25 cellular contexts compared by ENCODE assay signal in the genomic region with DNA sequence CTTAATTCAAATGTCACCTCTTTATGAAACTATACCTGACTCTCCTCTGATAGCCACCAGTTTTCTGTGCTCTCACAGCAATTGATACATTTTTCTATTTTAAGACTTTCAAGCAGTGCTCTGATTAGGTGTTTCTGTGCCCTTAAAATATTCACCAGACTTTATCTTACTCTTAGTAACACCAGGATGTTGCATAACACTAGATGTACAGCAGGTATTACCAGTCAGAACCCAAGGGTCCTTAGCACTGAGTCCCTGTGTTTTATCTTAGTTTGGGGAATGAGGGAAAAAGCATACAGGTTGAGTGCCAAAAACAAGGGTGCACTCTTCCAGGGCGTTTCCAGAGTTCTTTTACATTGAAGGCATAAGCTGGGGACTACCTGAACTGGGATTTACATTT. TPM values are rescaled to one million over a fixed set of nuclear protein-coding genes. Genes with fewer than 3 reads are reported as not detected.
DNase-seq lines count a peak whose midpoint lies in the region; ATAC-seq and TF ChIP-seq lines count a peak whose summit lies in the region.
"Had no signal": no experiment of that assay in that cellular context is flagged by ENCODE, and none has a peak within 500 bp of the region (broad histone marks: within the 10 kb centered on the region; RNA-seq: fewer than 3 reads in every experiment).

No MANE protein-coding gene starts in this region.

- DNase-seq in left ventricle myocardium inferior (no peak), heart left ventricle (no peak), memory B cell (ENCODE audit: low spot score in 2 of 2) (no peak), upper lobe of right lung (no peak), NCI-H2029 treated with DMSO at 0.1 percent for 48 hours (lab: John Stamatoyannopoulos, UW) (no peak), mesothelial cell of epicardium (ENCODE audit: low spot score in 2 of 2, unreplicated experiment in 2 of 2) (no peak)
- no peak for DNase-seq in activated naive CD8-positive, alpha-beta T cell treated with anti-CD3 and anti-CD28 coated beads, Interleukin-2, amount 50 U/mL, for 24 hours
- no peak for DNase-seq in activated CD8-positive, alpha-beta memory T cell treated with anti-CD3 and anti-CD28 coated beads, Interleukin-2, amount 50 U/mL, for 48 hours
- DNase-seq: activated CD4-positive, alpha-beta memory T cell treated with anti-CD3 and anti-CD28 coated beads for 36 hours; activated effector memory CD4-positive, alpha-beta T cell treated with anti-CD3 and anti-CD28 coated beads, Interleukin-2, amount 50 U/mL, for 16 hours; adrenal gland; BE2C; cerebellar nuclear complex; DMS153; dorsolateral prefrontal cortex; MM.1S; NCI-H2029; OCI-M1; right cardiac atrium; SK-N-SH; stimulated activated CD4-positive, alpha-beta T cell treated with anti-CD3 and anti-CD28 coated beads, Interleukin-2, amount 100 ng/mL, for 24 hours had no signal

- no peak overlapping the region for H3K4me3 Mint-ChIP-seq in activated naive CD8-positive, alpha-beta T cell treated with anti-CD3 and anti-CD28 coated beads, Interleukin-2, amount 50 U/mL, for 24 hours
- no peak overlapping the region for H3K4me3 Mint-ChIP-seq in memory B cell
- H3K4me3 Mint-ChIP-seq in mesothelial cell of epicardium, result no peak overlapping the region
- H3K4me3 Mint-ChIP-seq: activated CD4-positive, alpha-beta memory T cell treated with anti-CD3 and anti-CD28 coated beads for 36 hours; brain had no signal

- no peaks in the 10 kb centered on the region for H3K27me3 Mint-ChIP-seq in activated naive CD8-positive, alpha-beta T cell treated with anti-CD3 and anti-CD28 coated beads, Interleukin-2, amount 50 U/mL, for 24 hours
- H3K27me3 Mint-ChIP-seq in memory B cell, result no peaks in the 10 kb centered on the region
- no peaks in the 10 kb centered on the region for H3K27me3 Mint-ChIP-seq in mesothelial cell of epicardium (ENCODE audit: low read depth)
- H3K27me3 Mint-ChIP-seq: activated CD4-positive, alpha-beta memory T cell treated with anti-CD3 and anti-CD28 coated beads for 36 hours; brain had no signal

- TF ChIP-seq POLR2A in heart left ventricle (IDR thresholded peaks at IDR 0.05), result no peak

- H3K27me3 ChIP-seq in left ventricle myocardium inferior (ENCODE audit: low read depth) (no peaks in the 10 kb centered on the region), heart left ventricle (no peaks in the 10 kb centered on the region), upper lobe of right lung (no peaks in the 10 kb centered on the region)
- H3K27me3 ChIP-seq: adrenal gland, BE2C, dorsolateral prefrontal cortex, tibial nerve had no signal

- H3K27ac ChIP-seq in left ventricle myocardium inferior (replicated peaks) (peak overlapping the region; percentile 1), heart left ventricle (no peak overlapping the region), upper lobe of right lung (no peak overlapping the region)
- H3K27ac ChIP-seq: adrenal gland, dorsolateral prefrontal cortex, KMS-11, tibial nerve had no signal

- peaks cover 53% of the 10 kb centered on the region for H3K4me1 Mint-ChIP-seq in activated naive CD8-positive, alpha-beta T cell treated with anti-CD3 and anti-CD28 coated beads, Interleukin-2, amount 50 U/mL, for 24 hours
- peaks cover 14% of the 10 kb centered on the region for H3K4me1 Mint-ChIP-seq in memory B cell
- H3K4me1 Mint-ChIP-seq in mesothelial cell of epicardium, result peaks cover 6% of the 10 kb centered on the region

- intact Hi-C loops in left ventricle myocardium inferior (cut with micrococcal nuclease), result no loop called here
- intact Hi-C loops in heart left ventricle (cut with DNase I), result no loop called here
- intact Hi-C loops in upper lobe of right lung (cut with DNase I), result no loop called here

- no peak for TF ChIP-seq CTCF in left ventricle myocardium inferior (IDR thresholded peaks at IDR 0.05; ENCODE audit: borderline replicate concordance)
- no peak for TF ChIP-seq CTCF in heart left ventricle (IDR thresholded peaks at IDR 0.05)
- TF ChIP-seq CTCF in upper lobe of right lung (IDR thresholded peaks at IDR 0.05), result no peak
- TF ChIP-seq CTCF in mesothelial cell of epicardium (IDR thresholded peaks at IDR 0.05; ENCODE audit: unreplicated experiment), result no peak

- H3K36me3 Mint-ChIP-seq in activated naive CD8-positive, alpha-beta T cell treated with anti-CD3 and anti-CD28 coated beads, Interleukin-2, amount 50 U/mL, for 24 hours (ENCODE audit: low read depth), result peaks cover 2% of the 10 kb centered on the region
- H3K36me3 Mint-ChIP-seq in memory B cell, result peaks cover 4% of the 10 kb centered on the region
- peaks cover 12% of the 10 kb centered on the region for H3K36me3 Mint-ChIP-seq in mesothelial cell of epicardium

- H3K4me1 ChIP-seq in left ventricle myocardium inferior, result peaks cover 16% of the 10 kb centered on the region
- peaks cover 0 to 30% (median 10%) of the 10 kb centered on the region in 12 donors for H3K4me1 ChIP-seq in heart left ventricle
- H3K4me1 ChIP-seq in upper lobe of right lung, result peaks cover 15% of the 10 kb centered on the region
- H3K4me1 ChIP-seq: adrenal gland, BE2C had no signal

- no peaks in the 10 kb centered on the region for H3K9me3 Mint-ChIP-seq in activated naive CD8-positive, alpha-beta T cell treated with anti-CD3 and anti-CD28 coated beads, Interleukin-2, amount 50 U/mL, for 24 hours
- H3K9me3 Mint-ChIP-seq in memory B cell (no peaks in the 10 kb centered on the region), mesothelial cell of epicardium (no peaks in the 10 kb centered on the region)
- H3K9me3 Mint-ChIP-seq: activated CD4-positive, alpha-beta memory T cell treated with anti-CD3 and anti-CD28 coated beads for 36 hours; brain had no signal

- no peak for ATAC-seq in heart left ventricle
- peak; percentile 37 for ATAC-seq in activated naive CD8-positive, alpha-beta T cell treated with anti-CD3 and anti-CD28 coated beads, Interleukin-2, amount 50 U/mL, for 24 hours
- ATAC-seq in memory B cell (ENCODE audit: low read depth), result no peak
- peak; percentile 85 for ATAC-seq in upper lobe of right lung
- ATAC-seq: GM12878, right cardiac atrium had no signal

- H3K4me3 ChIP-seq in left ventricle myocardium inferior (no peak overlapping the region), heart left ventricle (no peak overlapping the region), upper lobe of right lung (no peak overlapping the region)
- H3K4me3 ChIP-seq: adrenal gland, dorsolateral prefrontal cortex, GM12878, tibial nerve had no signal

- H3K36me3 ChIP-seq in left ventricle myocardium inferior (peaks cover 14% of the 10 kb centered on the region), heart left ventricle (peaks cover 0 to 14% (median 10%) of the 10 kb centered on the region in 9 donors), upper lobe of right lung (no peaks in the 10 kb centered on the region)
- H3K36me3 ChIP-seq: adrenal gland, BE2C had no signal

- H3K9me3 ChIP-seq in left ventricle myocardium inferior (replicated peaks), result no peaks in the 10 kb centered on the region
- no peaks in the 10 kb centered on the region for H3K9me3 ChIP-seq in heart left ventricle
- no peaks in the 10 kb centered on the region for H3K9me3 ChIP-seq in upper lobe of right lung
- H3K9me3 ChIP-seq: adrenal gland, BE2C, SK-N-SH, tibial nerve had no signal

- H3K27ac Mint-ChIP-seq in activated naive CD8-positive, alpha-beta T cell treated with anti-CD3 and anti-CD28 coated beads, Interleukin-2, amount 50 U/mL, for 24 hours, result peak overlapping the region; percentile 65
- H3K27ac Mint-ChIP-seq in memory B cell (peak overlapping the region; percentile 25), mesothelial cell of epicardium (no peak overlapping the region)
- H3K27ac Mint-ChIP-seq: activated CD4-positive, alpha-beta memory T cell treated with anti-CD3 and anti-CD28 coated beads for 36 hours; brain had no signal

- WGBS in heart left ventricle, 4 donors, result 77 to 89% (median 81%) methylated on average over 1 of the region's 1 CpG

RNA-seq across cellular contexts. Expression of a gene that starts 51.4 kb away (rescaled TPM):
- total RNA-seq in left ventricle myocardium inferior, result 45.8 TPM
- 10 to 100 TPM; 41.7 to 69.7 (median 51.3) TPM for total RNA-seq in heart left ventricle
- 10 to 100 TPM; 23.4 to 72.1 TPM for polyA plus RNA-seq in heart left ventricle
- total RNA-seq in upper lobe of right lung, result 84.5 TPM
- total RNA-seq in mesothelial cell of epicardium, result 108 to 116 TPM (median 112 TPM) in 3 replicates

Comparison
In these comparisons a context has a peak if more than half of its experiments do, and no peak if none do; other contexts are left out.
1. ATAC-seq: peak in activated naive CD8-positive, alpha-beta T cell treated with anti-CD3 and anti-CD28 coated beads, Interleukin-2, amount 50 U/mL, for 24 hours (single experiment) and upper lobe of right lung (single experiment); none in heart left ventricle (0 of 4) and memory B cell (single experiment).